Comparison of ENCODE assay signal across 18 cellular contexts in the genomic region with DNA sequence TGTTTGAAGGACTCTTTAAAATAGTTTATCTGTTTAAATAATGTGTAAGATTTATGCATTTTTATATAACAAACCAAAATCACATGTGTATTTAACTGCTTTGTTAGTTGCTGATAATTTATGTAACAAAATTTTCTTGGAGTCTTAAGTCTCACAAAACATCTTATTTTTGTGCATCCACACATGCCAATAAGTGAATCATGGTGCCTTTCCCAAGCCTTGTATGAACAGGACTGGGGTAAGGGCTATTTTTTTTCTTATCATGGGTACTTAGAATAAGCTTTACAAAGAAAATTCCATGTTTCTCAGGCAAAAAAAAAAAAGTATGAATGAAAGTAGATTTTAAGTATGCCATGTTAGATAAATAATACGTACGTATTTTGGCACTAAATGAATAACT.
DNase-seq lines count a peak whose midpoint lies in the region; ATAC-seq and TF ChIP-seq lines count a peak whose summit lies in the region.
"Had no signal": no experiment of that assay in that cellular context is flagged by ENCODE, and none has a peak within 500 bp of the region (broad histone marks: within the 10 kb centered on the region; RNA-seq: fewer than 3 reads in every experiment).

No MANE protein-coding gene starts in this region.

- no TSS peak for BruUV-seq in OCI-LY7 (replicated peaks; lab: Mats Ljungman, UMichigan)

- no peak for ATAC-seq in HG03045 (IDR thresholded peaks at IDR 0.05; ENCODE audit: unreplicated experiment)
- no peak for ATAC-seq in HG03108 (IDR thresholded peaks at IDR 0.05; ENCODE audit: unreplicated experiment)

- POLR2A ChIA-PET in OCI-LY7 (lab: Charles Lee) = interaction anchor here (0.7 to 1.3 kb wide), 3 partner anchors 28 to 223 kb away, joined by 3 to 4 read pairs (median 3); no protein-coding TSS in a partner anchor

- H4K20me1 ChIP-seq in osteoblast (ENCODE audit: insufficient read depth, low read length) (peaks cover 5% of the 10 kb centered on the region), OCI-LY7 (ENCODE audit: insufficient read depth, low read length) (no peaks in the 10 kb centered on the region)

- intact Hi-C loops in OCI-LY7 (cut with micrococcal nuclease; ENCODE audit: unreplicated experiment) = no loop called here

- H3K4me1 ChIP-seq in osteoblast (ENCODE audit: insufficient read depth, low read length) (peaks cover 7% of the 10 kb centered on the region), OCI-LY7 (ENCODE audit: insufficient read depth, low read length, poor library complexity, severe bottlenecking) (no peaks in the 10 kb centered on the region)
- H3K4me1 ChIP-seq: BE2C had no signal

- DNase-seq in AG20443 (ENCODE audit: low spot score) (peak; percentile 21), choroid plexus epithelial cell (ENCODE audit: low read depth) (peak; percentile 16), fibroblast of the aortic adventitia (ENCODE audit: low read depth) (peak; percentile 48), osteoblast (ENCODE audit: insufficient read length, low spot score, missing footprints) (peak; percentile 55), OCI-LY7 (ENCODE audit: low spot score) (no peak), NCI-H1417 treated with DMSO at 0.1 percent for 48 hours (lab: John Stamatoyannopoulos, UW) (no peak)
- DNase-seq: 8988T; BE2C; CD4-positive, alpha-beta memory T cell; DMS79 treated with DMSO at 0.1 percent for 48 hours; EL; GF-D8; HCEC 1CT; HFFc6 had no signal

- H3K79me2 ChIP-seq in osteoblast (ENCODE audit: insufficient read depth, low read length) (peaks cover 41% of the 10 kb centered on the region), OCI-LY7 (ENCODE audit: insufficient read depth, low read depth, low read length) (no peaks in the 10 kb centered on the region)

- no peak overlapping the region for H3K4me3 ChIP-seq in choroid plexus epithelial cell (ENCODE audit: low read depth, low read length)
- no peak overlapping the region for H3K4me3 ChIP-seq in fibroblast of the aortic adventitia (ENCODE audit: low read depth, low read length)
- H3K4me3 ChIP-seq in osteoblast (ENCODE audit: insufficient read depth, low read length) = no peak overlapping the region
- no peak overlapping the region for H3K4me3 ChIP-seq in OCI-LY7 (ENCODE audit: low read depth, low read length, poor library complexity, severe bottlenecking)

- no peak overlapping the region for H3K4me2 ChIP-seq in osteoblast (ENCODE audit: insufficient read depth, low read length)
- no peak overlapping the region for H3K4me2 ChIP-seq in OCI-LY7 (ENCODE audit: low read length)

- H2AFZ ChIP-seq in osteoblast (ENCODE audit: low read length) = no peak overlapping the region
- no peak overlapping the region for H2AFZ ChIP-seq in OCI-LY7 (ENCODE audit: low read length)

- H3K9me3 ChIP-seq in osteoblast (ENCODE audit: low read depth, low read length) = no peaks in the 10 kb centered on the region
- H3K9me3 ChIP-seq in OCI-LY7 (ENCODE audit: low read length) = no peaks in the 10 kb centered on the region
- H3K9me3 ChIP-seq: BE2C had no signal

- no peak for TF ChIP-seq CTCF in choroid plexus epithelial cell (conservative IDR thresholded peaks at IDR 0.05; ENCODE audit: low read depth, low read length)
- TF ChIP-seq CTCF in fibroblast of the aortic adventitia (IDR thresholded peaks at IDR 0.05; ENCODE audit: insufficient read depth, low read length) = no peak
- no peak for TF ChIP-seq CTCF in osteoblast (IDR thresholded peaks at IDR 0.05; ENCODE audit: extremely low read depth, low read depth, low read length)
- TF ChIP-seq CTCF in OCI-LY7 (conservative IDR thresholded peaks at IDR 0.05; ENCODE audit: low read length) = no peak

- H3K9me2 ChIP-seq in OCI-LY7 (ENCODE audit: insufficient read depth, low read length) = no peaks in the 10 kb centered on the region

- H3K27ac ChIP-seq in osteoblast (ENCODE audit: low read depth, low read length) (no peak overlapping the region), OCI-LY7 (ENCODE audit: low read depth, low read length, poor library complexity, severe bottlenecking) (no peak overlapping the region)
- H3K27ac ChIP-seq: C4-2B, HL-60 had no signal

- CTCF ChIA-PET in OCI-LY7 (lab: Charles Lee; ENCODE audit: unreplicated experiment) = no interaction called here

- no peaks in the 10 kb centered on the region for H3K27me3 ChIP-seq in osteoblast (ENCODE audit: insufficient read depth, low read length)
- H3K27me3 ChIP-seq: BE2C had no signal

- peaks cover 10% of the 10 kb centered on the region for H3K36me3 ChIP-seq in osteoblast (ENCODE audit: insufficient read depth, low read length)
- peaks cover 19% of the 10 kb centered on the region for H3K36me3 ChIP-seq in OCI-LY7 (ENCODE audit: insufficient read depth, low read length)
- H3K36me3 ChIP-seq: BE2C had no signal

Comparison
In these comparisons a context has a peak if more than half of its experiments do, and no peak if none do; other contexts are left out.
1. DNase-seq: peak in AG20443 (single experiment), choroid plexus epithelial cell (single experiment), fibroblast of the aortic adventitia (single experiment) and osteoblast (single experiment); none in OCI-LY7 (single experiment) and NCI-H1417 treated with DMSO at 0.1 percent for 48 hours (single experiment).